Comparison of ENCODE assay signal across 8 cellular contexts in the genomic region with DNA sequence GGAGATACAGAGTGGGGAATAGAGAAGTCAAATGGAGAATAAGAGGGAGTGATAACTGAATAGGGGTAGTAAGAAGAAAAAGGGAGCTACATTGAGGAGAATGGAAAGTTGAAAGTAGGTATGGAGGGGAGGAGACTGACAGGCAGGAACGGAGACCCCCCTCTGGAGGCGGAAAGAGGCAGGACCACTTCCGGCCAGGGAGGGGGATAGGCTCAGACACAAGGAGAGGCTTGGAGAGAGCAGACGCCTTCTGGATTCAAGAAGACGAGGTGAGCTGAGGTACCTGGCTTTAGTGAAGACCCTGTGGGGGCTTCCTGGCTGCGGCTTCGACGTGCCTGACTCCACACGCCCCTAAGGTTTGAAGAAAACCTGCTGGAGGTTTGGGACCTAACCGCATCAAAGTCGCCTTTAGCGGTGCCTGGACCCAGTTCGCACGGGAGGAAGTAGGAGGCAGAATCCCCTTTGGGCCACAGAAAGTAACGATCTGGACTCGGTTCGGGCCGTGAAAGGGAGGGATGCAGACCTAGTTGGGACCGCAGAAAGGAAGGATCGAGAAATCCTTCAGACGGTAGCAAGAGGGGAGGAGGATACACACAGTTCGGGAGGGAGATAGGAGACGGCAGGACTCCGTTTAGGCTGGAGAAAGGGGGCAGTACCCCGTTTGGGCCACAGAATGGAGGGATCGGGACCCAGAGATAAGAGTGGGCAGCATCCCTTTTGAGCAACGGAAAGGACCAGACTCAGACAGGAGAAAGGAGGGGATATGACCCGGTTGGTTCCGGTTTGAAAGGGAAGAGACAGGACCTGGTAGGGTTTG. TPM values are rescaled to one million over a fixed set of nuclear protein-coding genes. Genes with fewer than 3 reads are reported as not detected.
DNase-seq lines count a peak whose midpoint lies in the region; ATAC-seq and TF ChIP-seq lines count a peak whose summit lies in the region.

A gene with protein sequence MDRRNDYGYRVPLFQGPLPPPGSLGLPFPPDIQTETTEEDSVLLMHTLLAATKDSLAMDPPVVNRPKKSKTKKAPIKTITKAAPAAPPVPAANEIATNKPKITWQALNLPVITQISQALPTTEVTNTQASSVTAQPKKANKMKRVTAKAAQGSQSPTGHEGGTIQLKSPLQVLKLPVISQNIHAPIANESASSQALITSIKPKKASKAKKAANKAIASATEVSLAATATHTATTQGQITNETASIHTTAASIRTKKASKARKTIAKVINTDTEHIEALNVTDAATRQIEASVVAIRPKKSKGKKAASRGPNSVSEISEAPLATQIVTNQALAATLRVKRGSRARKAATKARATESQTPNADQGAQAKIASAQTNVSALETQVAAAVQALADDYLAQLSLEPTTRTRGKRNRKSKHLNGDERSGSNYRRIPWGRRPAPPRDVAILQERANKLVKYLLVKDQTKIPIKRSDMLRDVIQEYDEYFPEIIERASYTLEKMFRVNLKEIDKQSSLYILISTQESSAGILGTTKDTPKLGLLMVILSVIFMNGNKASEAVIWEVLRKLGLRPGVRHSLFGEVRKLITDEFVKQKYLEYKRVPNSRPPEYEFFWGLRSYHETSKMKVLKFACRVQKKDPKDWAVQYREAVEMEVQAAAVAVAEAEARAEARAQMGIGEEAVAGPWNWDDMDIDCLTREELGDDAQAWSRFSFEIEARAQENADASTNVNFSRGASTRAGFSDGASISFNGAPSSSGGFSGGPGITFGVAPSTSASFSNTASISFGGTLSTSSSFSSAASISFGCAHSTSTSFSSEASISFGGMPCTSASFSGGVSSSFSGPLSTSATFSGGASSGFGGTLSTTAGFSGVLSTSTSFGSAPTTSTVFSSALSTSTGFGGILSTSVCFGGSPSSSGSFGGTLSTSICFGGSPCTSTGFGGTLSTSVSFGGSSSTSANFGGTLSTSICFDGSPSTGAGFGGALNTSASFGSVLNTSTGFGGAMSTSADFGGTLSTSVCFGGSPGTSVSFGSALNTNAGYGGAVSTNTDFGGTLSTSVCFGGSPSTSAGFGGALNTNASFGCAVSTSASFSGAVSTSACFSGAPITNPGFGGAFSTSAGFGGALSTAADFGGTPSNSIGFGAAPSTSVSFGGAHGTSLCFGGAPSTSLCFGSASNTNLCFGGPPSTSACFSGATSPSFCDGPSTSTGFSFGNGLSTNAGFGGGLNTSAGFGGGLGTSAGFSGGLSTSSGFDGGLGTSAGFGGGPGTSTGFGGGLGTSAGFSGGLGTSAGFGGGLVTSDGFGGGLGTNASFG (N-terminal part only) (plus strand): TSS at position 215 of the 817 bp plus-strand sequence. CDS start 1,423 bp downstream, outside the sequence.

- H3K36me3 ChIP-seq in heart right ventricle = no peaks in the 10 kb centered on the region

- intact Hi-C loops in activated CD8-positive, alpha-beta T cell treated with anti-CD3 and anti-CD28 coated beads for 36 hours (cut with micrococcal nuclease) = no loop called here
- intact Hi-C loops in heart right ventricle (cut with DNase I) = no loop called here

- no peaks in the 10 kb centered on the region for H3K27me3 Mint-ChIP-seq in activated CD8-positive, alpha-beta T cell treated with anti-CD3 and anti-CD28 coated beads for 36 hours

- H3K9me3 ChIP-seq in heart right ventricle = no peaks in the 10 kb centered on the region

- no peaks in the 10 kb centered on the region for H3K9me3 Mint-ChIP-seq in activated CD8-positive, alpha-beta T cell treated with anti-CD3 and anti-CD28 coated beads for 36 hours

- ATAC-seq in HG03460 (IDR thresholded peaks at IDR 0.05; ENCODE audit: unreplicated experiment) (peak; percentile 28), heart right ventricle (peak in 7 of 8 donors; percentile 9 to 53 (median 22)), GM18873 (IDR thresholded peaks at IDR 0.05; ENCODE audit: low FRiP score, unreplicated experiment) (no peak), HG03280 (IDR thresholded peaks at IDR 0.05; ENCODE audit: unreplicated experiment) (no peak)
- ATAC-seq in activated CD8-positive, alpha-beta T cell treated with anti-CD3 and anti-CD28 coated beads for 36 hours = no peak

- peak within 1 kb of the TSS; percentile 61 for H3K4me3 ChIP-seq in GM12864 (ENCODE audit: low read depth, low read length)
- peak within 1 kb of the TSS; percentile 10 to 58 (median 52) for H3K4me3 ChIP-seq in heart right ventricle

- TF ChIP-seq CTCF in GM12864 (IDR thresholded peaks at IDR 0.05; ENCODE audit: low read depth, low read length, missing control alignments) (peak; percentile 3), heart right ventricle (IDR thresholded peaks at IDR 0.05) (no peak), GM10266 (IDR thresholded peaks at IDR 0.05; ENCODE audit: control insufficient read depth, insufficient read depth, low read depth, missing control alignments) (no peak)
- no peak for TF ChIP-seq CTCF in activated CD8-positive, alpha-beta T cell treated with anti-CD3 and anti-CD28 coated beads for 36 hours (IDR thresholded peaks at IDR 0.05)

- CTCF ChIA-PET in activated CD8-positive, alpha-beta T cell treated with anti-CD3 and anti-CD28 coated beads for 36 hours (lab: Charles Lee) = no interaction called here

- no peaks in the 10 kb centered on the region for H3K4me1 ChIP-seq in heart right ventricle

- peaks cover 11% of the 10 kb centered on the region for H3K4me1 Mint-ChIP-seq in activated CD8-positive, alpha-beta T cell treated with anti-CD3 and anti-CD28 coated beads for 36 hours (ENCODE audit: low read depth)

- peak within 1 kb of the TSS; percentile 80 for H3K4me3 Mint-ChIP-seq in activated CD8-positive, alpha-beta T cell treated with anti-CD3 and anti-CD28 coated beads for 36 hours

- POLR2A ChIA-PET in activated CD8-positive, alpha-beta T cell treated with anti-CD3 and anti-CD28 coated beads for 36 hours (lab: Charles Lee) = no interaction called here

- H3K27ac Mint-ChIP-seq in activated CD8-positive, alpha-beta T cell treated with anti-CD3 and anti-CD28 coated beads for 36 hours = peak within 1 kb of the TSS; percentile 48

- H3K36me3 Mint-ChIP-seq in activated CD8-positive, alpha-beta T cell treated with anti-CD3 and anti-CD28 coated beads for 36 hours (ENCODE audit: low read depth) = no peaks in the 10 kb centered on the region

- DNase-seq in GM12864 (ENCODE audit: low read depth) (no peak), heart right ventricle (no peak), pons (ENCODE audit: low spot score) (peak; percentile 11), GM10266 (ENCODE audit: extremely low spot score) (no peak)
- DNase-seq in activated CD8-positive, alpha-beta T cell treated with anti-CD3 and anti-CD28 coated beads for 36 hours = peak; percentile 8

- peaks cover 0 to 11% (median 0%) of the 10 kb centered on the region in 7 donors for H3K27me3 ChIP-seq in heart right ventricle

- peak within 1 kb of the TSS in 2 of 10 donors; percentile 36 to 43 for H3K27ac ChIP-seq in heart right ventricle

- WGBS in heart right ventricle, 2 donors = 0 to 1% methylated on average over 28 to 29 of the region's 29 CpGs

RNA-seq across cellular contexts. Expression of the gene that starts here (rescaled TPM):
- 1 to 10 TPM; 4.0 to 5.2 TPM for total RNA-seq in activated CD8-positive, alpha-beta T cell treated with anti-CD3 and anti-CD28 coated beads for 36 hours
- total RNA-seq in heart right ventricle = 1 to 10 TPM; 1.4 to 4.1 (median 3.2) TPM
- 1 to 10 TPM; 1.9 to 5.3 TPM for polyA plus RNA-seq in heart right ventricle

Comparison
In these comparisons a context has a peak if more than half of its experiments do, and no peak if none do; other contexts are left out.
1. DNase-seq: peak in activated CD8-positive, alpha-beta T cell treated with anti-CD3 and anti-CD28 coated beads for 36 hours (single experiment) and pons (single experiment); none in GM12864 (single experiment), heart right ventricle (0 of 2) and GM10266 (single experiment).
2. ATAC-seq: peak in HG03460 (single experiment) and heart right ventricle (7 of 8); none in activated CD8-positive, alpha-beta T cell treated with anti-CD3 and anti-CD28 coated beads for 36 hours (single experiment), GM18873 (single experiment) and HG03280 (single experiment).